ENCODE assay signal across 18 cellular contexts in the genomic region with DNA sequence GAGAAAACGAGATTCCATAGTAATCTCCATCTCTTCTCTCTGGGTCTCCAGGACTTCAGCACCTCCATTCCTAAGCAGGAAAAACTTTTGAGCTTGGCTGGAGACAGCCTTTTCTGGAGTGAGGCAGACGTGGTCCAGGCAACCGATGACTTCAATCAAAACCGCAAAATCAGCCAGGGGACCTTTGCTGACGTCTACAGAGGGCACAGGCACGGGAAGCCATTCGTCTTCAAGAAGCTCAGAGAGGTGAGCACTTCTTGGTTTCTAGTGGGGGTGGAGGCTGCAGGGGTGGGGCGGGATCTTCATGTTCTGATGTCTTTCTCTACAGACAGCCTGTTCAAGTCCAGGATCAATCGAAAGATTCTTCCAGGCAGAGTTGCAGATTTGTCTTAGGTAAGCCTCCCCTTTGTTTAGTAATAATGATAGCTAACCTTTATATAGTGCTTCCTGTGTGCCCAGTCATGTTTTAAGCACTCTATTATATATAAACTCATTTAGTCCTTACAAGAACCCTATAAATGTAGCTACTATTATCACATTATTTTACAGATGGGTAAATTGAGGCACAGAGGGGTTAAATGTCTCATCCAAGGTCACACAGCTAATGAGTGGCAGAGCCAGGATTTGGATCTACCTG. TPM values are rescaled to one million over a fixed set of nuclear protein-coding genes. Genes with fewer than 3 reads are reported as not detected.
DNase-seq lines count a peak whose midpoint lies in the region; ATAC-seq and TF ChIP-seq lines count a peak whose summit lies in the region.
"Had no signal": no experiment of that assay in that cellular context is flagged by ENCODE, and none has a peak within 500 bp of the region (broad histone marks: within the 10 kb centered on the region; RNA-seq: fewer than 3 reads in every experiment).

No MANE protein-coding gene starts in this region.

- DNase-seq in activated CD4-positive, alpha-beta memory T cell treated with anti-CD3 and anti-CD28 coated beads for 36 hours: peak; percentile 54
- DNase-seq in activated CD4-positive, alpha-beta memory T cell treated with anti-CD3 and anti-CD28 coated beads, Interleukin-2, amount 10 ng/mL, durations not matched to agents 7 days and 5 days: no peak
- DNase-seq in HFFc6: peak; percentile 56
- DNase-seq in SK-MEL-5 (ENCODE audit: low read depth, low spot score): peak; percentile 63
- DNase-seq in naive B cell: no peak
- DNase-seq in WTC11 (ENCODE audit: low spot score): no peak
- no peak for DNase-seq in NCI-H1436 treated with DMSO at 0.1 percent for 48 hours (lab: John Stamatoyannopoulos, UW)
- DNase-seq: activated CD4-positive, alpha-beta T cell treated with anti-CD3 and anti-CD28 coated beads, Interleukin-2, amount 10 ng/mL, durations not matched to agents 24 days and 14 days; activated T-cell treated with anti-CD3 and anti-CD28 coated beads, Interleukin-2, amount 50 U/mL, for 4 hours; body of pancreas; GDM1; NCI-H69; SK-N-SH; stimulated activated CD4-positive, alpha-beta T cell treated with anti-CD3 and anti-CD28 coated beads, Interleukin-4, amount 100 ng/mL, for 1 hour; substantia nigra had no signal

- ATAC-seq in naive B cell (ENCODE audit: low read depth in 2 of 2) (peak; percentile 38 to 60), WTC11 (no peak), HG03196 (IDR thresholded peaks at IDR 0.05; ENCODE audit: unreplicated experiment) (no peak)
- ATAC-seq: A549; activated T-cell treated with anti-CD3 and anti-CD28 coated beads, Interleukin-2, amount 50 U/mL, for 4 hours; body of pancreas had no signal

- POLR2A ChIA-PET in activated CD4-positive, alpha-beta memory T cell treated with anti-CD3 and anti-CD28 coated beads for 36 hours (lab: Charles Lee): interaction anchor here (0.6 to 1.4 kb wide), 3 partner anchors 9 to 98 kb away, joined by 3 to 6 read pairs (median 4); a partner anchor contains a TSS
- POLR2A ChIA-PET in activated CD4-positive, alpha-beta memory T cell treated with anti-CD3 and anti-CD28 coated beads, Interleukin-2, amount 10 ng/mL, durations not matched to agents 7 days and 5 days (lab: Charles Lee): interaction anchor here (1.0 to 3.3 kb wide), 6 partner anchors 9 to 71 kb away, joined by 3 to 10 read pairs (median 4); a partner anchor contains a TSS
- POLR2A ChIA-PET in WTC11 (lab: Charles Lee): no interaction called here

- in situ Hi-C loops in SK-MEL-5 (cut with HindIII; ENCODE audit: low pct_unique_long_range_greater_than_20kb, low sequenced_read_pairs): no loop called here

- H3K4me1 Mint-ChIP-seq in activated CD4-positive, alpha-beta memory T cell treated with anti-CD3 and anti-CD28 coated beads for 36 hours (ENCODE audit: low read depth): peaks cover 6% of the 10 kb centered on the region
- H3K4me1 Mint-ChIP-seq in activated CD4-positive, alpha-beta memory T cell treated with anti-CD3 and anti-CD28 coated beads, Interleukin-2, amount 10 ng/mL, durations not matched to agents 7 days and 5 days: peaks cover 14% of the 10 kb centered on the region
- peaks cover 5% of the 10 kb centered on the region; the same call in 1 of the 2 replicates for H3K4me1 Mint-ChIP-seq in HFFc6 (ENCODE audit: low read depth)
- H3K4me1 Mint-ChIP-seq in naive B cell: peaks cover 13 to 36% (median 18%) of the 10 kb centered on the region in 3 donors
- no peaks in the 10 kb centered on the region for H3K4me1 Mint-ChIP-seq in WTC11
- H3K4me1 Mint-ChIP-seq: activated naive CD4-positive, alpha-beta T cell treated with anti-CD3 and anti-CD28 coated beads, Interleukin-2, amount 50 U/mL, for 24 hours had no signal

- H3K36me3 Mint-ChIP-seq in activated CD4-positive, alpha-beta memory T cell treated with anti-CD3 and anti-CD28 coated beads for 36 hours: peaks cover 30% of the 10 kb centered on the region
- H3K36me3 Mint-ChIP-seq in activated CD4-positive, alpha-beta memory T cell treated with anti-CD3 and anti-CD28 coated beads, Interleukin-2, amount 10 ng/mL, durations not matched to agents 7 days and 5 days (ENCODE audit: low read depth): peaks cover 30% of the 10 kb centered on the region
- peaks cover 32% of the 10 kb centered on the region for H3K36me3 Mint-ChIP-seq in HFFc6 (ENCODE audit: low read depth)
- peaks cover 30 to 31% of the 10 kb centered on the region in 2 donors for H3K36me3 Mint-ChIP-seq in naive B cell
- peaks cover 20% of the 10 kb centered on the region for H3K36me3 Mint-ChIP-seq in WTC11

- no peak overlapping the region for H3K4me3 Mint-ChIP-seq in activated CD4-positive, alpha-beta memory T cell treated with anti-CD3 and anti-CD28 coated beads for 36 hours
- no peak overlapping the region for H3K4me3 Mint-ChIP-seq in activated CD4-positive, alpha-beta memory T cell treated with anti-CD3 and anti-CD28 coated beads, Interleukin-2, amount 10 ng/mL, durations not matched to agents 7 days and 5 days
- H3K4me3 Mint-ChIP-seq in HFFc6: no peak overlapping the region
- no peak overlapping the region for H3K4me3 Mint-ChIP-seq in naive B cell
- no peak overlapping the region for H3K4me3 Mint-ChIP-seq in WTC11
- H3K4me3 Mint-ChIP-seq: activated CD4-positive, alpha-beta T cell treated with anti-CD3 and anti-CD28 coated beads, Interleukin-2, amount 10 ng/mL, durations not matched to agents 24 days and 14 days; activated naive CD4-positive, alpha-beta T cell treated with anti-CD3 and anti-CD28 coated beads, Interleukin-2, amount 50 U/mL, for 24 hours; activated T-cell treated with anti-CD3 and anti-CD28 coated beads, Interleukin-2, amount 50 U/mL, for 4 hours had no signal

- TF ChIP-seq CTCF in HFFc6 (IDR thresholded peaks at IDR 0.05) (no peak), WTC11 (IDR thresholded peaks at IDR 0.05) (no peak)

- H3K27ac Mint-ChIP-seq in activated CD4-positive, alpha-beta memory T cell treated with anti-CD3 and anti-CD28 coated beads for 36 hours: peak overlapping the region; percentile 74
- H3K27ac Mint-ChIP-seq in activated CD4-positive, alpha-beta memory T cell treated with anti-CD3 and anti-CD28 coated beads, Interleukin-2, amount 10 ng/mL, durations not matched to agents 7 days and 5 days: no peak overlapping the region
- peak overlapping the region; percentile 66 for H3K27ac Mint-ChIP-seq in HFFc6
- peak overlapping the region; percentile 74 to 95 (median 83) for H3K27ac Mint-ChIP-seq in naive B cell
- H3K27ac Mint-ChIP-seq in WTC11: no peak overlapping the region
- H3K27ac Mint-ChIP-seq: activated CD4-positive, alpha-beta T cell treated with anti-CD3 and anti-CD28 coated beads, Interleukin-2, amount 10 ng/mL, durations not matched to agents 24 days and 14 days; activated naive CD4-positive, alpha-beta T cell treated with anti-CD3 and anti-CD28 coated beads, Interleukin-2, amount 50 U/mL, for 24 hours had no signal

- CTCF ChIA-PET in activated CD4-positive, alpha-beta memory T cell treated with anti-CD3 and anti-CD28 coated beads for 36 hours (lab: Charles Lee): no interaction called here
- CTCF ChIA-PET in activated CD4-positive, alpha-beta memory T cell treated with anti-CD3 and anti-CD28 coated beads, Interleukin-2, amount 10 ng/mL, durations not matched to agents 7 days and 5 days (lab: Charles Lee): interaction anchor here (0.6 to 1.7 kb wide), 4 partner anchors 10 to 51 kb away, joined by 3 to 4 read pairs (median 4); no protein-coding TSS in a partner anchor
- CTCF ChIA-PET in WTC11 (lab: Charles Lee): interaction anchor here (1.5 kb wide), 1 partner anchor 50 kb away, joined by 3 read pairs; no protein-coding TSS in a partner anchor

- H3K27me3 Mint-ChIP-seq in activated CD4-positive, alpha-beta memory T cell treated with anti-CD3 and anti-CD28 coated beads for 36 hours: no peaks in the 10 kb centered on the region
- no peaks in the 10 kb centered on the region for H3K27me3 Mint-ChIP-seq in activated CD4-positive, alpha-beta memory T cell treated with anti-CD3 and anti-CD28 coated beads, Interleukin-2, amount 10 ng/mL, durations not matched to agents 7 days and 5 days
- peaks cover 1% of the 10 kb centered on the region; the same call in 1 of the 2 replicates for H3K27me3 Mint-ChIP-seq in HFFc6 (ENCODE audit: insufficient read depth)
- H3K27me3 Mint-ChIP-seq in naive B cell: no peaks in the 10 kb centered on the region
- peaks cover 2% of the 10 kb centered on the region; the same call in 1 of the 2 replicates for H3K27me3 Mint-ChIP-seq in WTC11 (ENCODE audit: low read depth)
- H3K27me3 Mint-ChIP-seq: activated CD4-positive, alpha-beta T cell treated with anti-CD3 and anti-CD28 coated beads, Interleukin-2, amount 10 ng/mL, durations not matched to agents 24 days and 14 days; activated naive CD4-positive, alpha-beta T cell treated with anti-CD3 and anti-CD28 coated beads, Interleukin-2, amount 50 U/mL, for 24 hours had no signal

- intact Hi-C loops in activated CD4-positive, alpha-beta memory T cell treated with anti-CD3 and anti-CD28 coated beads for 36 hours (cut with micrococcal nuclease): no loop called here

- H3K9me3 Mint-ChIP-seq in activated CD4-positive, alpha-beta memory T cell treated with anti-CD3 and anti-CD28 coated beads for 36 hours: peaks cover 8% of the 10 kb centered on the region
- H3K9me3 Mint-ChIP-seq in activated CD4-positive, alpha-beta memory T cell treated with anti-CD3 and anti-CD28 coated beads, Interleukin-2, amount 10 ng/mL, durations not matched to agents 7 days and 5 days: peaks cover 10% of the 10 kb centered on the region
- H3K9me3 Mint-ChIP-seq in HFFc6 (no peaks in the 10 kb centered on the region), naive B cell (peaks cover 0 to 5% (median 0%) of the 10 kb centered on the region in 7 donors), WTC11 (peaks cover 22% of the 10 kb centered on the region)
- H3K9me3 Mint-ChIP-seq: activated naive CD4-positive, alpha-beta T cell treated with anti-CD3 and anti-CD28 coated beads, Interleukin-2, amount 50 U/mL, for 24 hours had no signal

RNA-seq across cellular contexts. Expression of a gene that starts 35.0 kb away (rescaled TPM):
- 10 to 100 TPM; 36.9 to 39.4 TPM for total RNA-seq in activated CD4-positive, alpha-beta memory T cell treated with anti-CD3 and anti-CD28 coated beads for 36 hours
- total RNA-seq in activated CD4-positive, alpha-beta memory T cell treated with anti-CD3 and anti-CD28 coated beads, Interleukin-2, amount 10 ng/mL, durations not matched to agents 7 days and 5 days: 10 to 100 TPM; 57.1 to 59.5 TPM
- 10 to 100 TPM; 29.6 to 33.4 (median 30.7) TPM for total RNA-seq in HFFc6 (2021; fragmentation: NEBNext Ultra II Directional; extraction: Animal tissue kit (Norgen Biotek cat#: 25700))
- 8.3 and 8.6 TPM in 2 replicates for total RNA-seq in SK-MEL-5 (2014; rRNA removed; shearing (Covaris generic))
- polyA plus RNA-seq in SK-MEL-5 (2015; cell fraction: cytosol; rRNA removed): 23.3 and 27.5 TPM in 2 replicates
- 23.0 and 30.7 TPM in 2 replicates for polyA plus RNA-seq in SK-MEL-5 (2015; cell fraction: nucleus; rRNA removed)
- 10 to 100 TPM in 2 of 6 donors, 1 to 10 TPM in 4; 5.5 to 12.4 (median 9.7) TPM for polyA plus RNA-seq in naive B cell (ENCODE audit: low read depth in 6 of 6)
- 23.2 to 31.7 TPM (median 24.7 TPM) in 3 replicates for total RNA-seq in WTC11 (2021)

RNA-seq across cellular contexts. Expression of a gene that starts 48.6 kb away (rescaled TPM):
- total RNA-seq in activated CD4-positive, alpha-beta memory T cell treated with anti-CD3 and anti-CD28 coated beads for 36 hours: 1 to 10 TPM; 7.3 to 8.3 TPM
- 1 to 10 TPM; 5.1 to 5.2 TPM for total RNA-seq in activated CD4-positive, alpha-beta memory T cell treated with anti-CD3 and anti-CD28 coated beads, Interleukin-2, amount 10 ng/mL, durations not matched to agents 7 days and 5 days
- total RNA-seq in HFFc6 (2021; fragmentation: NEBNext Ultra II Directional; extraction: Animal tissue kit (Norgen Biotek cat#: 25700)): 1 to 10 TPM; 2.6 to 4.4 (median 3.5) TPM
- 1.2 and 1.8 TPM in 2 replicates for total RNA-seq in SK-MEL-5 (2014; rRNA removed; shearing (Covaris generic))
- 1.3 and 1.6 TPM in 2 replicates for polyA plus RNA-seq in SK-MEL-5 (2015; cell fraction: cytosol; rRNA removed)
- polyA plus RNA-seq in SK-MEL-5 (2015; cell fraction: nucleus; rRNA removed): 0.64 and 1.1 TPM in 2 replicates
- 10 to 100 TPM in 3 of 6 donors, 1 to 10 TPM in 3; 8.2 to 12.6 (median 10.1) TPM for polyA plus RNA-seq in naive B cell (ENCODE audit: low read depth in 6 of 6)
- 0.71 to 1.4 TPM (median 0.73 TPM) in 3 replicates for total RNA-seq in WTC11 (2021)

Comparison
In these comparisons a context has a peak if more than half of its experiments do, and no peak if none do; other contexts are left out.
1. DNase-seq: peak in activated CD4-positive, alpha-beta memory T cell treated with anti-CD3 and anti-CD28 coated beads for 36 hours (single experiment), HFFc6 (single experiment) and SK-MEL-5 (single experiment); none in activated CD4-positive, alpha-beta memory T cell treated with anti-CD3 and anti-CD28 coated beads, Interleukin-2, amount 10 ng/mL, durations not matched to agents 7 days and 5 days (single experiment), naive B cell (single experiment), WTC11 (single experiment) and NCI-H1436 treated with DMSO at 0.1 percent for 48 hours (single experiment).
2. H3K27ac Mint-ChIP-seq: peak in activated CD4-positive, alpha-beta memory T cell treated with anti-CD3 and anti-CD28 coated beads for 36 hours (single experiment), HFFc6 (single experiment) and naive B cell (6 of 6); none in activated CD4-positive, alpha-beta memory T cell treated with anti-CD3 and anti-CD28 coated beads, Interleukin-2, amount 10 ng/mL, durations not matched to agents 7 days and 5 days (single experiment) and WTC11 (single experiment).
3. ATAC-seq: peak in naive B cell (2 of 2); none in WTC11 (single experiment) and HG03196 (single experiment).